9 cellular contexts compared by ENCODE assay signal in genomic region chr6:99602519-99603420, GRCh38. TPM values are rescaled to one million over a fixed set of nuclear protein-coding genes. Genes with fewer than 3 reads are reported as not detected.
DNase-seq lines count a peak whose midpoint lies in the region; ATAC-seq, FAIRE-seq and TF ChIP-seq lines count a peak whose summit lies in the region.
"Had no signal": no experiment of that assay in that cellular context is flagged by ENCODE, and none has a peak within 500 bp of the region (broad histone marks: within the 10 kb centered on the region; RNA-seq: fewer than 3 reads in every experiment).

No MANE protein-coding gene starts in this region.

- CTCF ChIA-PET in A549 (lab: Yijun Ruan, JAX) = interaction anchor here (1.2 to 2.0 kb wide), 3 partner anchors 11 to 265 kb away, joined by 3 to 10 read pairs (median 4); no protein-coding TSS in a partner anchor

- peak overlapping the region; percentile 74 to 83 for H3K4me3 Mint-ChIP-seq in activated T-cell treated with anti-CD3 and anti-CD28 coated beads, Interleukin-2, amount 50 U/mL, for 72 hours

- no peak for TF ChIP-seq EP300 in A549 (IDR thresholded peaks at IDR 0.05)

- H3K27ac Mint-ChIP-seq in activated T-cell treated with anti-CD3 and anti-CD28 coated beads, Interleukin-2, amount 50 U/mL, for 72 hours = no peak overlapping the region

- peak overlapping the region; percentile 94 for H3K4me2 ChIP-seq in A549

- H3K36me3 ChIP-seq in mucosa of rectum (ENCODE audit: control insufficient read depth in 2 of 2, insufficient read depth in 2 of 2, low read length in 2 of 2) = no peaks in the 10 kb centered on the region

- H3K4me1 ChIP-seq in A549 = no peaks in the 10 kb centered on the region
- peaks cover 5 to 7% of the 10 kb centered on the region in 2 donors for H3K4me1 ChIP-seq in mucosa of rectum (ENCODE audit: control insufficient read depth in 2 of 2, insufficient read depth in 2 of 2, low read length in 2 of 2)

- H3K36me3 Mint-ChIP-seq in activated T-cell treated with anti-CD3 and anti-CD28 coated beads, Interleukin-2, amount 50 U/mL, for 72 hours (ENCODE audit: insufficient read depth in 2 of 2) = peaks cover 1 to 3% of the 10 kb centered on the region in 2 donors

- H3K27ac ChIP-seq in A549 = peak overlapping the region in 1 of 2 experiments; percentile 70; a peak in 4 of 6 replicates
- H3K27ac ChIP-seq in mucosa of rectum (ENCODE audit: low read depth in 2 of 2, low read length in 2 of 2) = no peak overlapping the region

- DNase-seq in A549 (ENCODE audit: low read depth in 1 of 2, low spot score in 1 of 2) (no peak), SKM-1 treated with dmso at 0.1 percent for 144 hours (lab: John Stamatoyannopoulos, UW; ENCODE audit: unreplicated experiment) (no peak), pons (ENCODE audit: low spot score) (no peak), HPDE6-E6E7 (ENCODE audit: extremely low spot score) (no peak)
- no peak for DNase-seq in activated T-cell treated with anti-CD3 and anti-CD28 coated beads, Interleukin-2, amount 50 U/mL, for 72 hours
- DNase-seq: kidney glomerular epithelial cell had no signal

- no peak for TF ChIP-seq RAD21 in A549 (conservative IDR thresholded peaks at IDR 0.05 in 1 of 2, IDR thresholded peaks at IDR 0.05 in 1 of 2)

- peaks cover 96% of the 10 kb centered on the region for H3K27me3 Mint-ChIP-seq in activated T-cell treated with anti-CD3 and anti-CD28 coated beads, Interleukin-2, amount 50 U/mL, for 72 hours (ENCODE audit: low read depth)

- 73% methylated on average over 35 of the region's 54 CpGs for WGBS in A549 (ENCODE audit: missing lambda C conversion rate)

- no peak for TF ChIP-seq POLR2A in A549 (IDR thresholded peaks at IDR 0.05; ENCODE audit: low read length)

- peaks cover 38% of the 10 kb centered on the region for H3K4me1 Mint-ChIP-seq in activated T-cell treated with anti-CD3 and anti-CD28 coated beads, Interleukin-2, amount 50 U/mL, for 72 hours (ENCODE audit: low read depth)

- peaks cover 69 to 82% of the 10 kb centered on the region in 2 donors for H3K27me3 ChIP-seq in mucosa of rectum (ENCODE audit: control insufficient read depth in 2 of 2, insufficient read depth in 2 of 2, low read length in 2 of 2)

- POLR2A ChIA-PET in A549 (lab: Yijun Ruan, JAX) = no interaction called here

- H3K9me3 Mint-ChIP-seq in activated T-cell treated with anti-CD3 and anti-CD28 coated beads, Interleukin-2, amount 50 U/mL, for 72 hours = no peaks in the 10 kb centered on the region

- peak overlapping the region; percentile 46 for H3K4me3 ChIP-seq in A549
- H3K4me3 ChIP-seq in mucosa of rectum (ENCODE audit: low read length in 2 of 2) = peak overlapping the region; percentile 37 to 54

- no peak for TF ChIP-seq CTCF in A549 (IDR thresholded peaks at IDR 0.05)

- H3K9me3 ChIP-seq in A549 = no peaks in the 10 kb centered on the region
- H3K9me3 ChIP-seq in mucosa of rectum (ENCODE audit: control insufficient read depth in 2 of 2, low read length in 2 of 2) = no peaks in the 10 kb centered on the region

- ATAC-seq in A549 (peak; percentile 39 to 57; a peak in 5 of 6 replicates), GM19438 (IDR thresholded peaks at IDR 0.05; ENCODE audit: low read depth, unreplicated experiment) (peak; percentile 17), HG02623 (IDR thresholded peaks at IDR 0.05; ENCODE audit: unreplicated experiment) (no peak)
- ATAC-seq in activated T-cell treated with anti-CD3 and anti-CD28 coated beads, Interleukin-2, amount 50 U/mL, for 72 hours (replicated peaks in 1 of 2) = peak; percentile 12 to 25

- no peak overlapping the region for H3K9ac ChIP-seq in mucosa of rectum (ENCODE audit: low read depth in 1 of 2, low read length in 2 of 2)

- FAIRE-seq in A549 (lab: Jason Lieb, UNC) = no peak

TF ChIP-seq in A549, 52 proteins besides CTCF, POLR2A, EP300 and RAD21:
- TF ChIP-seq ZC3H11A (IDR thresholded peaks at IDR 0.05) (no peak), EHF (CRISPR knock-in tag; IDR thresholded peaks at IDR 0.05) (no peak), ZNF302 (CRISPR knock-in tag; IDR thresholded peaks at IDR 0.05) (no peak), CHD2 (IDR thresholded peaks at IDR 0.05; ENCODE audit: low read length, partially characterized antibody) (no peak), RCOR1 (IDR thresholded peaks at IDR 0.05; ENCODE audit: low read depth, low read length) (no peak)
- TF ChIP-seq, protein P1, sequence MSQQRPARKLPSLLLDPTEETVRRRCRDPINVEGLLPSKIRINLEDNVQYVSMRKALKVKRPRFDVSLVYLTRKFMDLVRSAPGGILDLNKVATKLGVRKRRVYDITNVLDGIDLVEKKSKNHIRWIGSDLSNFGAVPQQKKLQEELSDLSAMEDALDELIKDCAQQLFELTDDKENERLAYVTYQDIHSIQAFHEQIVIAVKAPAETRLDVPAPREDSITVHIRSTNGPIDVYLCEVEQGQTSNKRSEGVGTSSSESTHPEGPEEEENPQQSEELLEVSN (IDR thresholded peaks at IDR 0.05; ENCODE audit: borderline replicate concordance, low read depth) = no peak

RNA-seq across cellular contexts. Expression of gene PRDM13, which starts 3.9 kb away (rescaled TPM):
- 0.49 and 0.74 TPM in 2 replicates for polyA plus RNA-seq in A549 (2011; rRNA removed)
- 0.62 and 0.69 TPM in 2 replicates for polyA plus RNA-seq in A549 (2012; cell fraction: cytosol; rRNA removed)
- 0.49 and 0.55 TPM in 2 replicates for polyA plus RNA-seq in A549 (2012; cell fraction: nucleus; rRNA removed)
- polyA plus RNA-seq in A549 (2017; fragmentation: RNase III; extraction: RNeasy Plus Mini Kit Qiagen cat#74134 plus additional on column Dnase treatment) = 0.41 to 0.59 TPM (median 0.44 TPM) in 3 replicates
- 0.10 and 0.17 TPM in 2 replicates for polyA minus RNA-seq in A549 (2011; rRNA and poly(A)+ RNA removed)
- not detected for total RNA-seq in activated T-cell treated with anti-CD3 and anti-CD28 coated beads, Interleukin-2, amount 50 U/mL, for 72 hours

RNA-seq across cellular contexts. Expression of gene CCNC, which starts 34.3 kb away (rescaled TPM):
- polyA plus RNA-seq in A549 (2011; rRNA removed) (60.3 and 66.0 TPM in 2 replicates), A549 (2017; fragmentation: RNase III; extraction: RNeasy Plus Mini Kit Qiagen cat#74134 plus additional on column Dnase treatment) (43.6 to 46.9 TPM (median 44.1 TPM) in 3 replicates)
- 11.9 and 14.0 TPM in 2 replicates for polyA plus RNA-seq in A549 (2012; cell fraction: cytosol; rRNA removed)
- polyA plus RNA-seq in A549 (2012; cell fraction: nucleus; rRNA removed) = 4.0 and 7.5 TPM in 2 replicates
- polyA minus RNA-seq in A549 (2011; rRNA and poly(A)+ RNA removed) = 29.1 and 31.1 TPM in 2 replicates
- 10 to 100 TPM; 39.7 to 46.6 TPM for total RNA-seq in activated T-cell treated with anti-CD3 and anti-CD28 coated beads, Interleukin-2, amount 50 U/mL, for 72 hours
